13 cellular contexts compared by ENCODE assay signal in genomic region chr3:23760325-23760724, GRCh38. TPM values are rescaled to one million over a fixed set of nuclear protein-coding genes. Genes with fewer than 3 reads are reported as not detected.
A peak's percentile ranks its signal among the peaks of the same experiment; 100 is the strongest.
DNase-seq lines count a peak whose midpoint lies in the region; ATAC-seq and TF ChIP-seq lines count a peak whose summit lies in the region.
"Had no signal": no experiment of that assay in that cellular context is flagged by ENCODE, and none has a peak within 500 bp of the region (broad histone marks: within the 10 kb centered on the region; RNA-seq: fewer than 3 reads in every experiment).

No MANE protein-coding gene starts in this region.

- CTCF ChIA-PET in HEK293T (lab: Yijun Ruan, JAX): interaction anchor here (1.2 to 1.5 kb wide), 2 partner anchors 11 to 16 kb away, joined by 3 to 6 read pairs; no protein-coding TSS in a partner anchor

- ATAC-seq in GM21381 (IDR thresholded peaks at IDR 0.05; ENCODE audit: unreplicated experiment) (peak; percentile 3), HG03378 (IDR thresholded peaks at IDR 0.05; ENCODE audit: unreplicated experiment) (peak; percentile 10), right lobe of liver (no peak)
- ATAC-seq: left lung, pancreas had no signal

- no peaks in the 10 kb centered on the region for H3K9me3 ChIP-seq in endodermal cell (ENCODE audit: control insufficient read depth, low read length)
- no peaks in the 10 kb centered on the region for H3K9me3 ChIP-seq in right lobe of liver
- H3K9me3 ChIP-seq: left lung, pancreas had no signal

- H3K4me3 ChIP-seq in endodermal cell (ENCODE audit: low read length) (no peak overlapping the region), right lobe of liver (no peak overlapping the region)
- H3K4me3 ChIP-seq: left lung, pancreas had no signal

- no peak for DNase-seq in endodermal cell
- no peak for DNase-seq in NCI-H69 (lab: John Stamatoyannopoulos, UW)
- no peak for DNase-seq in HEK293T (ENCODE audit: extremely low spot score)
- no peak for DNase-seq in right lobe of liver
- no peak for DNase-seq in ureter (ENCODE audit: low spot score)
- DNase-seq: activated T-cell treated with anti-CD3 and anti-CD28 coated beads for 4 hours; CD4-positive, alpha-beta memory T cell; left lung; NCI-H82; pancreas had no signal

- intact Hi-C loops in right lobe of liver (cut with DNase I): no loop called here

- no peaks in the 10 kb centered on the region for H3K27me3 ChIP-seq in endodermal cell (ENCODE audit: control insufficient read depth, insufficient read depth, low read length, poor library complexity, severe bottlenecking)
- H3K27me3 ChIP-seq in right lobe of liver: no peaks in the 10 kb centered on the region
- H3K27me3 ChIP-seq: left lung, pancreas had no signal

- peak; percentile 40 for TF ChIP-seq CTCF in GM12873 (IDR thresholded peaks at IDR 0.05; ENCODE audit: insufficient read depth, low read depth, low read length, missing control alignments)
- TF ChIP-seq CTCF in endodermal cell (conservative IDR thresholded peaks at IDR 0.05): no peak
- TF ChIP-seq CTCF in right lobe of liver (IDR thresholded peaks at IDR 0.05): no peak

- no peaks in the 10 kb centered on the region for H3K27me3 Mint-ChIP-seq in endodermal cell (ENCODE audit: insufficient read depth)

- H3K9me3 Mint-ChIP-seq in endodermal cell: no peaks in the 10 kb centered on the region
- H3K9me3 Mint-ChIP-seq: CD4-positive, alpha-beta memory T cell had no signal

- H3K36me3 ChIP-seq in endodermal cell (ENCODE audit: control insufficient read depth, insufficient read depth, low read length) (no peaks in the 10 kb centered on the region), right lobe of liver (no peaks in the 10 kb centered on the region)
- H3K36me3 ChIP-seq: left lung, pancreas had no signal

- whole genome bisulfite sequencing in endodermal cell (ENCODE audit: insufficient coverage in 1 of 2, insufficient read length in 1 of 2), 2 experiments: 94% methylated on average over 1 of the region's 3 CpGs; no CpG with 5 or more reads in 1 of the 2 experiments
- WGBS in right lobe of liver (ENCODE audit: insufficient coverage, low coverage, low lambda C conversion rate, missing lambda C conversion rate): 93% methylated on average over 3 of the region's 3 CpGs

- H3K4me1 ChIP-seq in endodermal cell (ENCODE audit: control insufficient read depth, insufficient read depth, low read length) (peaks cover 3% of the 10 kb centered on the region), right lobe of liver (no peaks in the 10 kb centered on the region)
- H3K4me1 ChIP-seq: left lung, pancreas had no signal

- no peaks in the 10 kb centered on the region for H3K36me3 Mint-ChIP-seq in endodermal cell (ENCODE audit: low read depth)
- H3K36me3 Mint-ChIP-seq: CD4-positive, alpha-beta memory T cell had no signal

- no peak overlapping the region for H3K9ac ChIP-seq in endodermal cell (ENCODE audit: extremely low read depth, low read length, poor library complexity, severe bottlenecking)

- POLR2A ChIA-PET in HEK293T (lab: Yijun Ruan, JAX): interaction anchor here (1.1 kb wide), 1 partner anchor 50 kb away, joined by 3 read pairs; no protein-coding TSS in a partner anchor

- no peak overlapping the region for H3K27ac ChIP-seq in endodermal cell (ENCODE audit: low read depth, low read length)
- no peak overlapping the region for H3K27ac ChIP-seq in right lobe of liver
- H3K27ac ChIP-seq: left lung, pancreas had no signal

- no peak for TF ChIP-seq POLR2A in right lobe of liver (IDR thresholded peaks at IDR 0.05)

- no peak overlapping the region for H3K4me3 Mint-ChIP-seq in endodermal cell

- peak overlapping the region; percentile 81 for H3K27ac Mint-ChIP-seq in endodermal cell
- H3K27ac Mint-ChIP-seq: CD4-positive, alpha-beta memory T cell had no signal

- H3K4me1 Mint-ChIP-seq in endodermal cell: peaks cover 31% of the 10 kb centered on the region

TF ChIP-seq in HEK293T, 16 proteins besides CTCF, POLR2A, EP300 and RAD21:
- no peak for TF ChIP-seq BHLHE40 (IDR thresholded peaks at IDR 0.05; ENCODE audit: borderline replicate concordance)
- TF ChIP-seq SP1 (IDR thresholded peaks at IDR 0.05): no peak
- TF ChIP-seq FOXK2 (IDR thresholded peaks at IDR 0.05): no peak
- TF ChIP-seq PKNOX1 (IDR thresholded peaks at IDR 0.05): no peak
- no peak for TF ChIP-seq FOXM1 (IDR thresholded peaks at IDR 0.05; ENCODE audit: borderline replicate concordance)
- no peak for TF ChIP-seq ARNT (IDR thresholded peaks at IDR 0.05)
- TF ChIP-seq NFRKB (IDR thresholded peaks at IDR 0.05): no peak
- no peak for TF ChIP-seq LEF1 (IDR thresholded peaks at IDR 0.05; ENCODE audit: borderline replicate concordance)
- TF ChIP-seq ELF4 (IDR thresholded peaks at IDR 0.05): no peak
- no peak for TF ChIP-seq FOXA1 (IDR thresholded peaks at IDR 0.05)
- no peak for TF ChIP-seq TARDBP (IDR thresholded peaks at IDR 0.05)

RNA-seq across cellular contexts. Expression of gene UBE2E1, which starts 45.4 kb away (rescaled TPM):
- 100 to 1,000 TPM; 112 to 120 TPM for total RNA-seq in endodermal cell
- 156 TPM for polyA plus RNA-seq in endodermal cell (2013, experiment 1 of 2)
- 143 TPM for polyA plus RNA-seq in endodermal cell (2013, experiment 2 of 2)
- total RNA-seq in right lobe of liver: 10 to 100 TPM; 20.8 to 40.4 (median 29.7) TPM
- 107 TPM for total RNA-seq in ureter

Comparison
In these comparisons a context has a peak if more than half of its experiments do, and no peak if none do; other contexts are left out.
1. ATAC-seq: peak in GM21381 (single experiment) and HG03378 (single experiment); none in right lobe of liver (0 of 4).